ENCODE assay signal across 1 cellular context in the genomic region with DNA sequence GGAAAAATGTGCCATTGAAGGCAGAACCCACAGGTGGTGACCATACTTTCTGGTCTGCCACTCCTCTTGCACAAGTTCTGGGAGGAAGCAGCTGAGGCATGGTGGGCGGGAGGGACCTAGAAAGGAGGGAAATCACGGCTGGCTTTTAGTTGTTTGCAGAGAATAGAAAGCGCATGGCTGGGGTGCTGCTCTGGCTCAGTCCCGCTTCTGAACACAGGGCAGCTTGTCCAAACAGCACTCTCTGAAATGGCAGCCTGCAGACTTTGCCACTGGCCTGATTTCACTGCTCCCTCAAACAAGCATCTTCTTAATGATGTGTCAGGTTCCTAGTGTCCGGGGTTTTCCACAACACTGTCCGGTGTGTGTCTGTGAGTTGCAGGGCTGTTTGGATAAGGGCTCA.
TF ChIP-seq lines count a peak whose summit lies in the region.

No MANE protein-coding gene starts in this region.

TF ChIP-seq in WTC11, 78 proteins besides CTCF, POLR2A, EP300 and RAD21 (continued from another document):
- TF ChIP-seq STAT6 (CRISPR knock-in tag; conservative IDR thresholded peaks at IDR 0.05; ENCODE audit: low read depth) (no peak), ERG (CRISPR knock-in tag; IDR thresholded peaks at IDR 0.05) (no peak), JAZF1 (CRISPR knock-in tag; IDR thresholded peaks at IDR 0.05) (no peak), ZBTB21 (CRISPR knock-in tag; IDR thresholded peaks at IDR 0.05; ENCODE audit: borderline replicate concordance) (no peak), NFE2L1 (CRISPR knock-in tag; IDR thresholded peaks at IDR 0.05) (no peak)
TF ChIP-seq in WTC11: peak in this region for 0.
